17 cellular contexts compared by ENCODE assay signal in genomic region chr9:136921307-136921706, GRCh38. TPM values are rescaled to one million over a fixed set of nuclear protein-coding genes. Genes with fewer than 3 reads are reported as not detected.
"Had no signal": no experiment of that assay in that cellular context is flagged by ENCODE, and none has a peak within 500 bp of the region (broad histone marks: within the 10 kb centered on the region; RNA-seq: fewer than 3 reads in every experiment).

No MANE protein-coding gene starts in this region.

- H3K27me3 ChIP-seq: esophagus muscularis mucosa, gastrocnemius medialis, sigmoid colon, upper lobe of left lung, uterus had no signal

- H3K36me3 ChIP-seq: uterus had no signal

- H3K9me3 ChIP-seq: esophagus muscularis mucosa, gastrocnemius medialis, prostate gland, sigmoid colon, upper lobe of left lung, uterus had no signal

- H3K27ac ChIP-seq: epithelial cell of prostate, esophagus muscularis mucosa, parathyroid adenoma, prostate gland, sigmoid colon, skin epidermis, upper lobe of left lung, uterus had no signal

- ATAC-seq: effector memory CD8-positive, alpha-beta T cell had no signal

- H3K4me1 ChIP-seq: parathyroid adenoma, prostate gland, sigmoid colon, upper lobe of left lung, uterus had no signal

- DNase-seq: effector memory CD8-positive, alpha-beta T cell; gastrocnemius medialis; immature natural killer cell; mesendoderm; naive B cell; occipital lobe; retina; sigmoid colon; stimulated activated naive CD4-positive, alpha-beta T cell; uterus had no signal

- H3K4me3 ChIP-seq: esophagus muscularis mucosa, gastrocnemius medialis, prostate gland, sigmoid colon, skin epidermis, upper lobe of left lung, uterus had no signal

RNA-seq across cellular contexts. Expression of gene C8G, which starts 23.7 kb away (rescaled TPM):
- total RNA-seq: esophagus muscularis mucosa, occipital lobe, prostate gland, sigmoid colon, uterus had no signal

RNA-seq across cellular contexts. Expression of gene LCN12, which starts 30.8 kb away (rescaled TPM):
- total RNA-seq: esophagus muscularis mucosa, gastrocnemius medialis, lung microvascular endothelial cell, occipital lobe had no signal
